Comparison of ENCODE assay signal across 37 cellular contexts in genomic region chr6:25748049-25748448, GRCh38. TPM values are rescaled to one million over a fixed set of nuclear protein-coding genes. Genes with fewer than 3 reads are reported as not detected.
"Had no signal": no experiment of that assay in that cellular context is flagged by ENCODE, and none has a peak within 500 bp of the region (broad histone marks: within the 10 kb centered on the region; RNA-seq: fewer than 3 reads in every experiment).

No MANE protein-coding gene starts in this region.

- H3K4me1 ChIP-seq: SJSA1 had no signal

- H3K4me2 ChIP-seq: KMS-11, SK-N-SH had no signal

- H3K36me3 ChIP-seq: cardiac muscle cell, Peyer's patch, SJSA1 had no signal

- H3K4me3 Mint-ChIP-seq: activated CD4-positive, alpha-beta memory T cell treated with anti-CD3 and anti-CD28 coated beads for 36 hours; activated CD4-positive, alpha-beta T cell treated with anti-CD3 and anti-CD28 coated beads for 36 hours; activated naive CD4-positive, alpha-beta T cell treated with anti-CD3 and anti-CD28 coated beads, Interleukin-2, amount 10 ng/mL, durations not matched to agents 7 days and 5 days; activated naive CD8-positive, alpha-beta T cell; activated naive CD8-positive, alpha-beta T cell treated with anti-CD3 and anti-CD28 coated beads, Interleukin-2, amount 50 U/mL, for 24 hours; activated T-cell treated with anti-CD3 and anti-CD28 coated beads, Interleukin-2, amount 50 U/mL, for 4 hours; activated T-helper 1 cell treated with anti-CD3 and anti-CD28 coated beads, Interleukin-12 subunit alpha, Interleukin-12 subunit beta, Interleukin-2, Interleukin-4 antibody, amounts not matched to agents 30 ng/mL and 10 ng/mL and 1 ng/mL, durations not matched to agents 14 hours and 24 hours and 36 hours; T-helper 1 cell treated with Interleukin-12 subunit alpha and Interleukin-12 subunit beta and Interleukin-4 antibody, amounts not matched to agents 30 μg/mL and 1 μg/mL, for 36 hours; T-helper 2 cell treated with Interferon-gamma antibody and Interleukin-4, amounts not matched to agents 5 μg/mL and 100 μg/mL, for 36 hours; WTC11 had no signal

- H3K27ac ChIP-seq: cardiac muscle cell, KMS-11, SJSA1 had no signal

- H3K4me1 Mint-ChIP-seq: activated CD4-positive, alpha-beta T cell treated with anti-CD3 and anti-CD28 coated beads for 36 hours; activated naive CD4-positive, alpha-beta T cell treated with anti-CD3 and anti-CD28 coated beads, Interleukin-2, amount 10 ng/mL, durations not matched to agents 7 days and 5 days; activated naive CD8-positive, alpha-beta T cell treated with anti-CD3 and anti-CD28 coated beads, Interleukin-2, amount 50 U/mL, for 24 hours; WTC11 had no signal

- H3K27me3 Mint-ChIP-seq: activated CD4-positive, alpha-beta memory T cell treated with anti-CD3 and anti-CD28 coated beads for 36 hours; activated naive CD8-positive, alpha-beta T cell; activated naive CD8-positive, alpha-beta T cell treated with anti-CD3 and anti-CD28 coated beads, Interleukin-2, amount 50 U/mL, for 24 hours had no signal

- ATAC-seq: activated CD4-positive, alpha-beta T cell treated with anti-CD3 and anti-CD28 coated beads for 36 hours; activated CD4-positive, CD25-positive, alpha-beta regulatory T cell treated with anti-CD3 and anti-CD28 coated beads, Interleukin-2, amount 50 U/mL, for 24 hours; activated naive CD8-positive, alpha-beta T cell treated with anti-CD3 and anti-CD28 coated beads, Interleukin-2, amount 50 U/mL, for 24 hours; activated T-cell treated with anti-CD3 and anti-CD28 coated beads, Interleukin-2, amount 50 U/mL, for 4 hours; PC-3; WTC11 had no signal

- H3K36me3 Mint-ChIP-seq: activated CD4-positive, alpha-beta memory T cell treated with anti-CD3 and anti-CD28 coated beads for 36 hours; activated naive CD4-positive, alpha-beta T cell treated with anti-CD3 and anti-CD28 coated beads, Interleukin-2, amount 10 ng/mL, durations not matched to agents 7 days and 5 days; WTC11 had no signal

- H3K9me3 ChIP-seq: Peyer's patch, SJSA1, SK-N-SH had no signal

- H3K9ac ChIP-seq: KMS-11, SK-N-SH had no signal

- H3K27me3 ChIP-seq: cardiac muscle cell, Peyer's patch, SJSA1 had no signal

- FAIRE-seq: TTC549 had no signal

- DNase-seq: activated CD4-positive, alpha-beta memory T cell treated with anti-CD3 and anti-CD28 coated beads for 36 hours; activated CD4-positive, alpha-beta T cell treated with anti-CD3 and anti-CD28 coated beads for 36 hours; activated CD4-positive, alpha-beta T cell treated with anti-CD3 and anti-CD28 coated beads, Interleukin-2, amount 50 U/mL, for 1 hour; activated CD8-positive, alpha-beta memory T cell treated with anti-CD3 and anti-CD28 coated beads, Interleukin-2, amount 50 U/mL, for 4 hours; activated gamma-delta T cell treated with Interleukin-2 at 50 U/mL for 16 hours; activated naive CD4-positive, alpha-beta T cell treated with anti-CD3 and anti-CD28 coated beads, Interleukin-2, amount 10 ng/mL, durations not matched to agents 7 days and 5 days; activated naive CD8-positive, alpha-beta T cell treated with anti-CD3 and anti-CD28 coated beads, Interleukin-2, amount 50 U/mL, for 24 hours; activated T-cell treated with anti-CD3 and anti-CD28 coated beads for 4 hours; activated T-cell treated with anti-CD3 and anti-CD28 coated beads, Interleukin-2, amount 50 U/mL, for 4 hours; anterior cingulate cortex; MM.1S; NCI-H1092; NCI-H1436 treated with DMSO at 0.1 percent for 48 hours; NCI-H1694 treated with DMSO at 0.1 percent for 48 hours; NCI-H2029 treated with DMSO at 0.1 percent for 48 hours; NCI-H2107; NCI-H2171; NCI-H510A; NCI-H526; NCI-H748 treated with DMSO at 0.1 percent for 48 hours; NK-92 treated with Interleukin-12 subunit alpha and Interleukin-12 subunit beta, amount 100 ng/mL, for 24 hours; PC-3; Peyer's patch; RPMI8226; SHP77 treated with DMSO at 0.1 percent for 48 hours; SK-N-SH had no signal

- H3K27ac Mint-ChIP-seq: activated CD4-positive, alpha-beta memory T cell treated with anti-CD3 and anti-CD28 coated beads for 36 hours; activated CD4-positive, alpha-beta T cell treated with anti-CD3 and anti-CD28 coated beads for 36 hours; activated naive CD4-positive, alpha-beta T cell treated with anti-CD3 and anti-CD28 coated beads, Interleukin-2, amount 10 ng/mL, durations not matched to agents 7 days and 5 days; activated naive CD8-positive, alpha-beta T cell; activated naive CD8-positive, alpha-beta T cell treated with anti-CD3 and anti-CD28 coated beads, Interleukin-2, amount 50 U/mL, for 24 hours; activated T-helper 1 cell treated with anti-CD3 and anti-CD28 coated beads, Interleukin-12 subunit alpha, Interleukin-12 subunit beta, Interleukin-2, Interleukin-4 antibody, amounts not matched to agents 30 ng/mL and 10 ng/mL and 1 ng/mL, durations not matched to agents 14 hours and 24 hours and 36 hours; T-helper 1 cell treated with Interleukin-12 subunit alpha and Interleukin-12 subunit beta and Interleukin-4 antibody, amounts not matched to agents 30 μg/mL and 1 μg/mL, for 36 hours; T-helper 2 cell treated with Interferon-gamma antibody and Interleukin-4, amounts not matched to agents 5 μg/mL and 100 μg/mL, for 36 hours; WTC11 had no signal

- H3K9me3 Mint-ChIP-seq: activated CD4-positive, alpha-beta memory T cell treated with anti-CD3 and anti-CD28 coated beads for 36 hours; activated naive CD4-positive, alpha-beta T cell treated with anti-CD3 and anti-CD28 coated beads, Interleukin-2, amount 10 ng/mL, durations not matched to agents 7 days and 5 days; activated naive CD8-positive, alpha-beta T cell treated with anti-CD3 and anti-CD28 coated beads, Interleukin-2, amount 50 U/mL, for 24 hours; activated T-cell treated with anti-CD3 and anti-CD28 coated beads, Interleukin-2, amount 50 U/mL, for 4 hours; activated T-helper 1 cell treated with anti-CD3 and anti-CD28 coated beads, Interleukin-12 subunit alpha, Interleukin-12 subunit beta, Interleukin-2, Interleukin-4 antibody, amounts not matched to agents 30 ng/mL and 10 ng/mL and 1 ng/mL, durations not matched to agents 14 hours and 24 hours and 36 hours; T-helper 1 cell treated with Interleukin-12 subunit alpha and Interleukin-12 subunit beta and Interleukin-4 antibody, amounts not matched to agents 30 μg/mL and 1 μg/mL, for 36 hours; T-helper 2 cell treated with Interferon-gamma antibody and Interleukin-4, amounts not matched to agents 5 μg/mL and 100 μg/mL, for 36 hours; WTC11 had no signal

- H3K4me3 ChIP-seq: cardiac muscle cell, Peyer's patch, SJSA1 had no signal

RNA-seq across cellular contexts. Expression of gene SLC17A4, which starts 6.5 kb away (rescaled TPM):
- total RNA-seq: activated CD4-positive, alpha-beta memory T cell treated with anti-CD3 and anti-CD28 coated beads for 36 hours; activated CD4-positive, alpha-beta T cell treated with anti-CD3 and anti-CD28 coated beads for 36 hours; activated T-cell treated with anti-CD3 and anti-CD28 coated beads, Interleukin-2, amount 50 U/mL, for 4 hours; activated T-helper 1 cell treated with anti-CD3 and anti-CD28 coated beads, Interleukin-12 subunit alpha, Interleukin-12 subunit beta, Interleukin-2, Interleukin-4 antibody, amounts not matched to agents 30 ng/mL and 10 ng/mL and 1 ng/mL, durations not matched to agents 14 hours and 24 hours and 36 hours; cardiac muscle cell; LHCN-M2; PC-3; SJSA1; WTC11 had no signal
- polyA plus RNA-seq: cardiac muscle cell, SK-N-SH had no signal
